ENCODE assay signal across 18 cellular contexts in the genomic region with DNA sequence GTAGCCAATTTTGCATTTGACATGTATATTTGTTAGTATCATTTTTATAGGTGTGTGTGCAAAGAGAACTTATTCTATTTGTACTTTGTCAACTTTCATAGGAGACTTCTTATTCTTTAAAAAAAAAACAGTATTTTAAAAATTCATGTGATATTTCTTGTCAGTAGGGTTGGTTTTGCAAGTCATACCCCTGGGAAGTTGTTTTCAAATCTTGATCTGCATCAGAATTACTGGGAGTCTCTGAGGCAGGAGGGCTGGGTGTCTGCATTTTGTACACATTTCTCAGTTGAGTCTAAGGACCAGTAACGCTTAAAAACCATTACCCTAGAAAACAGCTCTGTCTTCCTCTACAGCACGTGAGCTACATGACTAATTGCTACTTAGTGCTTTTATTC.
A peak's percentile ranks its signal among the peaks of the same experiment; 100 is the strongest.
DNase-seq lines count a peak whose midpoint lies in the region; ATAC-seq, FAIRE-seq and TF ChIP-seq lines count a peak whose summit lies in the region.
"Had no signal": no experiment of that assay in that cellular context is flagged by ENCODE, and none has a peak within 500 bp of the region (broad histone marks: within the 10 kb centered on the region; RNA-seq: fewer than 3 reads in every experiment).

No MANE protein-coding gene starts in this region.

- H3K4me1 Mint-ChIP-seq in MCF 10A (ENCODE audit: insufficient read depth, unreplicated experiment): peaks cover 23% of the 10 kb centered on the region

- H3K4me3 Mint-ChIP-seq in MCF 10A (ENCODE audit: unreplicated experiment): peak overlapping the region; percentile 67
- H3K4me3 Mint-ChIP-seq: CD4-positive, CD25-positive, alpha-beta regulatory T cell; HFFc6 had no signal

- DNase-seq in MCF 10A (ENCODE audit: unreplicated experiment): no peak
- no peak for DNase-seq in breast epithelium (ENCODE audit: low spot score in 2 of 2)
- DNase-seq in GM12878 (ENCODE audit: low read depth, low spot score): no peak
- no peak for DNase-seq in epithelial cell of esophagus (ENCODE audit: low read depth)
- no peak for DNase-seq in medulla oblongata (ENCODE audit: extremely low spot score)
- no peak for DNase-seq in NCI-H524 (lab: John Stamatoyannopoulos, UW)
- DNase-seq in NCI-H1048 (lab: John Stamatoyannopoulos, UW): no peak
- no peak for DNase-seq in esophagus muscularis mucosa (ENCODE audit: extremely low spot score)
- DNase-seq: 8988T; AML-193; CD4-positive, CD25-positive, alpha-beta regulatory T cell; DMS79 treated with DMSO at 0.1 percent for 48 hours; EL; HCEC 1CT; HFFc6 had no signal

- CTCF ChIA-PET in MCF 10A (lab: Yijun Ruan, JAX): interaction anchor here (0.6 to 1.4 kb wide), 5 partner anchors 17 to 440 kb away, joined by 3 to 6 read pairs (median 3); no protein-coding TSS in a partner anchor
- CTCF ChIA-PET in GM12878 (lab: Yijun Ruan, JAX): no interaction called here

- POLR2A ChIA-PET in MCF 10A (lab: Yijun Ruan, JAX): interaction anchor here (0.6 to 1.4 kb wide), 4 partner anchors 12 to 74 kb away, joined by 3 to 10 read pairs (median 4); no protein-coding TSS in a partner anchor
- POLR2A ChIA-PET in GM12878 (lab: Charles Lee): no interaction called here

- no peaks in the 10 kb centered on the region for H4K20me1 ChIP-seq in GM12878 (ENCODE audit: control insufficient read depth, insufficient read depth)
- H4K20me1 ChIP-seq: BLaER1 had no signal

- TF ChIP-seq EP300 in GM12878 (IDR thresholded peaks at IDR 0.05; ENCODE audit: borderline replicate concordance in 1 of 2, control insufficient read depth in 1 of 2, low read depth in 2 of 2, low read length in 2 of 2): no peak
- TF ChIP-seq EP300 in esophagus muscularis mucosa (IDR thresholded peaks at IDR 0.05): no peak

- no peak for FAIRE-seq in GM12878 (lab: Jason Lieb, UNC)
- FAIRE-seq: G401.6, GM12892 had no signal

- peaks cover 0 to 4% of the 10 kb centered on the region in 2 donors for H3K4me1 ChIP-seq in breast epithelium
- no peaks in the 10 kb centered on the region for H3K4me1 ChIP-seq in GM12878 (ENCODE audit: control insufficient read depth, insufficient read depth, low read length)
- peaks cover 0 to 44% (median 43%) of the 10 kb centered on the region in 4 donors for H3K4me1 ChIP-seq in esophagus muscularis mucosa
- H3K4me1 ChIP-seq: BLaER1 had no signal

- TF ChIP-seq POLR2A in breast epithelium (IDR thresholded peaks at IDR 0.05) (no peak), GM12878 (IDR thresholded peaks at IDR 0.05; ENCODE audit: low read depth, low read length) (no peak), esophagus muscularis mucosa (IDR thresholded peaks at IDR 0.05; ENCODE audit: low read depth) (no peak)

- RAD21 ChIA-PET in GM12878 (lab: Charles Lee; ENCODE audit: unreplicated experiment): no interaction called here

- no peaks in the 10 kb centered on the region for H3K27me3 ChIP-seq in breast epithelium
- peaks cover 0 to 2% of the 10 kb centered on the region in 2 experiments; a peak in 1 of 4 replicates for H3K27me3 ChIP-seq in GM12878 (replicated peaks in 1 of 2; ENCODE audit: control insufficient read depth in 2 of 2, insufficient read depth in 2 of 2, low read length in 1 of 2)
- H3K27me3 ChIP-seq in esophagus muscularis mucosa: no peaks in the 10 kb centered on the region
- H3K27me3 ChIP-seq: BLaER1 had no signal

- H3K9ac ChIP-seq in GM12878 (ENCODE audit: control insufficient read depth, insufficient read depth, low read length): no peak overlapping the region
- H3K9ac ChIP-seq: BLaER1 had no signal

- H3K27ac Mint-ChIP-seq in MCF 10A (ENCODE audit: low read depth, unreplicated experiment): peak overlapping the region; percentile 97
- H3K27ac Mint-ChIP-seq: HFFc6 had no signal

- ATAC-seq in GM12878: no peak

- WGBS in GM12878 (ENCODE audit: insufficient coverage, insufficient replicate concordance, low lambda C conversion rate, missing lambda C conversion rate): 2% methylated on average over 2 of the region's 2 CpGs
- 74% methylated on average over 2 of the region's 2 CpGs for WGBS in esophagus muscularis mucosa

- intact Hi-C loops in MCF 10A (cut with micrococcal nuclease) (no loop called here), breast epithelium (cut with DNase I; ENCODE audit: low total_unique reads) (loop anchor here (5.0 kb wide), 1 partner anchor 783 kb away; no protein-coding TSS in a partner anchor), GM12878 (cut with micrococcal nuclease; ENCODE audit: unreplicated experiment) (no loop called here), esophagus muscularis mucosa (cut with DNase I) (no loop called here)

- H3K27ac ChIP-seq in breast epithelium (no peak overlapping the region), GM12878 (ENCODE audit: control insufficient read depth, insufficient read depth) (no peak overlapping the region), esophagus muscularis mucosa (replicated peaks in 1 of 4) (no peak overlapping the region)
- H3K27ac ChIP-seq: BLaER1 had no signal

- H3K79me2 ChIP-seq in GM12878 (ENCODE audit: control insufficient read depth, insufficient read depth, low read length): no peaks in the 10 kb centered on the region

- no peak overlapping the region for H2AFZ ChIP-seq in GM12878 (ENCODE audit: control insufficient read depth, low read depth, low read length)

- H3K4me3 ChIP-seq in breast epithelium: no peak overlapping the region
- H3K4me3 ChIP-seq in GM12878: no peak overlapping the region
- H3K4me3 ChIP-seq in epithelial cell of esophagus (ENCODE audit: low read length): peak overlapping the region; percentile 22
- H3K4me3 ChIP-seq in esophagus muscularis mucosa: no peak overlapping the region
- H3K4me3 ChIP-seq: BLaER1 had no signal

- TF ChIP-seq CTCF in MCF 10A (IDR thresholded peaks at IDR 0.05; ENCODE audit: unreplicated experiment) (no peak), breast epithelium (IDR thresholded peaks at IDR 0.05) (no peak), GM12878 (IDR thresholded peaks at IDR 0.05 in 2 of 3, conservative IDR thresholded peaks at IDR 0.05 in 1 of 3; ENCODE audit: control insufficient read depth in 2 of 3, extremely low read depth in 1 of 3, insufficient read depth in 1 of 3, low read depth in 3 of 3, low read length in 3 of 3) (no peak), epithelial cell of esophagus (IDR thresholded peaks at IDR 0.05; ENCODE audit: insufficient read depth, low read depth, low read length, missing control alignments) (no peak), esophagus muscularis mucosa (IDR thresholded peaks at IDR 0.05) (no peak)

- H3K4me2 ChIP-seq in GM12878 (ENCODE audit: control insufficient read depth, insufficient read depth): no peak overlapping the region
- H3K4me2 ChIP-seq: BLaER1 had no signal

- H3K9me3 Mint-ChIP-seq in MCF 10A (ENCODE audit: unreplicated experiment): no peaks in the 10 kb centered on the region
- H3K9me3 Mint-ChIP-seq: HFFc6 had no signal

- H3K9me3 ChIP-seq in breast epithelium (no peaks in the 10 kb centered on the region), GM12878 (replicated peaks; ENCODE audit: control insufficient read depth, insufficient read depth, low read length) (no peaks in the 10 kb centered on the region; the same call in 2 of the 3 replicates), esophagus muscularis mucosa (no peaks in the 10 kb centered on the region)
- H3K9me3 ChIP-seq: BLaER1 had no signal

- SMC1A ChIA-PET in GM12878 (lab: Charles Lee; ENCODE audit: uncharacterized antibody, unreplicated experiment): no interaction called here

- in situ Hi-C loops in GM12878 (cut with MboI): no loop called here

- H3K36me3 ChIP-seq in breast epithelium: no peaks in the 10 kb centered on the region
- no peaks in the 10 kb centered on the region for H3K36me3 ChIP-seq in GM12878 (ENCODE audit: control insufficient read depth in 2 of 2, insufficient read depth in 2 of 2, low read length in 1 of 2)
- no peaks in the 10 kb centered on the region for H3K36me3 ChIP-seq in esophagus muscularis mucosa
- H3K36me3 ChIP-seq: BLaER1 had no signal

- no peak for TF ChIP-seq RAD21 in GM12878 (IDR thresholded peaks at IDR 0.05; ENCODE audit: insufficient read depth, low read depth, low read length)

- H3K27me3 Mint-ChIP-seq in MCF 10A (ENCODE audit: insufficient read depth, unreplicated experiment): no peaks in the 10 kb centered on the region

- TSS peak; percentile 88 for BruUV-seq in MCF 10A (replicated peaks; lab: Mats Ljungman, UMichigan)
- no TSS peak for BruUV-seq in GM12878 (replicated peaks; lab: Mats Ljungman, UMichigan)

- H3K36me3 Mint-ChIP-seq in MCF 10A (ENCODE audit: insufficient read depth, unreplicated experiment): no peaks in the 10 kb centered on the region
- H3K36me3 Mint-ChIP-seq: CD4-positive, CD25-positive, alpha-beta regulatory T cell had no signal

TF ChIP-seq in GM12878, 131 proteins besides CTCF, POLR2A, EP300 and RAD21 (continues in another document):
- TF ChIP-seq, protein P1, sequence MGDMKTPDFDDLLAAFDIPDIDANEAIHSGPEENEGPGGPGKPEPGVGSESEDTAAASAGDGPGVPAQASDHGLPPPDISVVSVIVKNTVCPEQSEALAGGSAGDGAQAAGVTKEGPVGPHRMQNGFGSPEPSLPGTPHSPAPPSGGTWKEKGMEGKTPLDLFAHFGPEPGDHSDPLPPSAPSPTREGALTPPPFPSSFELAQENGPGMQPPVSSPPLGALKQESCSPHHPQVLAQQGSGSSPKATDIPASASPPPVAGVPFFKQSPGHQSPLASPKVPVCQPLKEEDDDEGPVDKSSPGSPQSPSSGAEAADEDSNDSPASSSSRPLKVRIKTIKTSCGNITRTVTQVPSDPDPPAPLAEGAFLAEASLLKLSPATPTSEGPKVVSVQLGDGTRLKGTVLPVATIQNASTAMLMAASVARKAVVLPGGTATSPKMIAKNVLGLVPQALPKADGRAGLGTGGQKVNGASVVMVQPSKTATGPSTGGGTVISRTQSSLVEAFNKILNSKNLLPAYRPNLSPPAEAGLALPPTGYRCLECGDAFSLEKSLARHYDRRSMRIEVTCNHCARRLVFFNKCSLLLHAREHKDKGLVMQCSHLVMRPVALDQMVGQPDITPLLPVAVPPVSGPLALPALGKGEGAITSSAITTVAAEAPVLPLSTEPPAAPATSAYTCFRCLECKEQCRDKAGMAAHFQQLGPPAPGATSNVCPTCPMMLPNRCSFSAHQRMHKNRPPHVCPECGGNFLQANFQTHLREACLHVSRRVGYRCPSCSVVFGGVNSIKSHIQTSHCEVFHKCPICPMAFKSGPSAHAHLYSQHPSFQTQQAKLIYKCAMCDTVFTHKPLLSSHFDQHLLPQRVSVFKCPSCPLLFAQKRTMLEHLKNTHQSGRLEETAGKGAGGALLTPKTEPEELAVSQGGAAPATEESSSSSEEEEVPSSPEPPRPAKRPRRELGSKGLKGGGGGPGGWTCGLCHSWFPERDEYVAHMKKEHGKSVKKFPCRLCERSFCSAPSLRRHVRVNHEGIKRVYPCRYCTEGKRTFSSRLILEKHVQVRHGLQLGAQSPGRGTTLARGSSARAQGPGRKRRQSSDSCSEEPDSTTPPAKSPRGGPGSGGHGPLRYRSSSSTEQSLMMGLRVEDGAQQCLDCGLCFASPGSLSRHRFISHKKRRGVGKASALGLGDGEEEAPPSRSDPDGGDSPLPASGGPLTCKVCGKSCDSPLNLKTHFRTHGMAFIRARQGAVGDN (IDR thresholded peaks at IDR 0.05): no peak
